Comparison of ENCODE assay signal across 10 cellular contexts in the genomic region with DNA sequence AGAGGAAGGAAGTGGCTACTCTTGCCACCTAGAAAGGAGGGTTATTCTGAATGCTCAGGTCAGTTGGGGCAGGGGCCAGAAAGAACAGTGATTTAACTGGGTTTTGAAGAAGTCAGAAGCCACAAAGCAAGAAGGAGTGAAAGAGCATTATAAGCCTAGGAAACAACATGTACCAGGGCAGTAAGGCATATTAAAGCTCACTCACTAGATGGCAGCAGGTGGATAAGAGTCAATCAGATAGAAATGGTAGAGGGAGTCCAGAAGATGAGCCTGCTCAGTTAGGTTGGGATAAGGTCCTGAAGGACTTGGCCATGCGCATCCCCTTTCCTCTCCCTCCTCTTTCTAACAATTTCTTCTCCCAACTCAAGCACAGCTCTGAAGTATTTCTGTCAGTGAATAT. TPM values are rescaled to one million over a fixed set of nuclear protein-coding genes. Genes with fewer than 3 reads are reported as not detected.
DNase-seq lines count a peak whose midpoint lies in the region; ATAC-seq and TF ChIP-seq lines count a peak whose summit lies in the region.
"Had no signal": no experiment of that assay in that cellular context is flagged by ENCODE, and none has a peak within 500 bp of the region (broad histone marks: within the 10 kb centered on the region; RNA-seq: fewer than 3 reads in every experiment).

No MANE protein-coding gene starts in this region.

- DNase-seq in NCI-H2171 treated with DMSO at 0.1 percent for 48 hours (lab: John Stamatoyannopoulos, UW) (peak; percentile 1), NCI-H2171 (lab: John Stamatoyannopoulos, UW) (no peak), NCI-H146 (lab: John Stamatoyannopoulos, UW) (peak; percentile 22), chondrocyte (ENCODE audit: low spot score) (no peak), progenitor cell of endocrine pancreas (ENCODE audit: low spot score, unreplicated experiment) (no peak), RPMI8226 (no peak)
- DNase-seq: activated effector memory CD4-positive, alpha-beta T cell treated with Interleukin-2 at 50 U/mL for 16 hours; nephron progenitor cell had no signal

- no peaks in the 10 kb centered on the region for H3K36me3 Mint-ChIP-seq in chondrocyte (ENCODE audit: low read depth)
- no peaks in the 10 kb centered on the region for H3K36me3 Mint-ChIP-seq in progenitor cell of endocrine pancreas (ENCODE audit: insufficient read depth)

- H3K4me1 Mint-ChIP-seq in chondrocyte (ENCODE audit: low read depth): no peaks in the 10 kb centered on the region
- H3K4me1 Mint-ChIP-seq in progenitor cell of endocrine pancreas (ENCODE audit: low read depth): peaks cover 7% of the 10 kb centered on the region
- H3K4me1 Mint-ChIP-seq: nephron progenitor cell had no signal

- H3K27me3 Mint-ChIP-seq in chondrocyte (ENCODE audit: low read depth) (peaks cover 21% of the 10 kb centered on the region), progenitor cell of endocrine pancreas (peaks cover 5% of the 10 kb centered on the region)

- TF ChIP-seq CTCF in chondrocyte (IDR thresholded peaks at IDR 0.05) (peak; percentile 38), progenitor cell of endocrine pancreas (IDR thresholded peaks at IDR 0.05; ENCODE audit: unreplicated experiment) (peak; percentile 13)

- H3K4me3 Mint-ChIP-seq in chondrocyte (ENCODE audit: unreplicated experiment): no peak overlapping the region
- H3K4me3 Mint-ChIP-seq in progenitor cell of endocrine pancreas (ENCODE audit: low read depth): no peak overlapping the region
- H3K4me3 Mint-ChIP-seq: nephron progenitor cell had no signal

- no peaks in the 10 kb centered on the region for H3K9me3 Mint-ChIP-seq in chondrocyte (ENCODE audit: low read depth)
- no peaks in the 10 kb centered on the region for H3K9me3 Mint-ChIP-seq in progenitor cell of endocrine pancreas (ENCODE audit: low read depth)
- H3K9me3 Mint-ChIP-seq: nephron progenitor cell had no signal

- H3K27ac Mint-ChIP-seq in chondrocyte (ENCODE audit: unreplicated experiment): no peak overlapping the region
- H3K27ac Mint-ChIP-seq in progenitor cell of endocrine pancreas: no peak overlapping the region
- H3K27ac Mint-ChIP-seq: nephron progenitor cell had no signal

- ATAC-seq in HG03135 (IDR thresholded peaks at IDR 0.05; ENCODE audit: unreplicated experiment) (no peak), HG03378 (IDR thresholded peaks at IDR 0.05; ENCODE audit: unreplicated experiment) (no peak)

RNA-seq across cellular contexts. Expression of a gene that starts 22.0 kb away (rescaled TPM):
- total RNA-seq in chondrocyte (not detected in 3 replicates), progenitor cell of endocrine pancreas (not detected in 2 replicates)

RNA-seq across cellular contexts. Expression of a gene that starts 43.5 kb away (rescaled TPM):
- total RNA-seq in chondrocyte (0.20 to 0.56 TPM in 2 of 3 replicates, not detected in the other), progenitor cell of endocrine pancreas (0.50 and 0.55 TPM in 2 replicates)

RNA-seq across cellular contexts. Expression of a gene that starts 54.5 kb away (rescaled TPM):
- total RNA-seq in chondrocyte (not detected in 3 replicates), progenitor cell of endocrine pancreas (0.29 TPM in 1 of 2 replicates, not detected in the other)

Comparison
In these comparisons a context has a peak if more than half of its experiments do, and no peak if none do; other contexts are left out.
1. DNase-seq: peak in NCI-H2171 treated with DMSO at 0.1 percent for 48 hours (single experiment) and NCI-H146 (single experiment); none in NCI-H2171 (single experiment), chondrocyte (single experiment), progenitor cell of endocrine pancreas (single experiment) and RPMI8226 (single experiment).